1 cellular context compared by ENCODE assay signal in the genomic region with DNA sequence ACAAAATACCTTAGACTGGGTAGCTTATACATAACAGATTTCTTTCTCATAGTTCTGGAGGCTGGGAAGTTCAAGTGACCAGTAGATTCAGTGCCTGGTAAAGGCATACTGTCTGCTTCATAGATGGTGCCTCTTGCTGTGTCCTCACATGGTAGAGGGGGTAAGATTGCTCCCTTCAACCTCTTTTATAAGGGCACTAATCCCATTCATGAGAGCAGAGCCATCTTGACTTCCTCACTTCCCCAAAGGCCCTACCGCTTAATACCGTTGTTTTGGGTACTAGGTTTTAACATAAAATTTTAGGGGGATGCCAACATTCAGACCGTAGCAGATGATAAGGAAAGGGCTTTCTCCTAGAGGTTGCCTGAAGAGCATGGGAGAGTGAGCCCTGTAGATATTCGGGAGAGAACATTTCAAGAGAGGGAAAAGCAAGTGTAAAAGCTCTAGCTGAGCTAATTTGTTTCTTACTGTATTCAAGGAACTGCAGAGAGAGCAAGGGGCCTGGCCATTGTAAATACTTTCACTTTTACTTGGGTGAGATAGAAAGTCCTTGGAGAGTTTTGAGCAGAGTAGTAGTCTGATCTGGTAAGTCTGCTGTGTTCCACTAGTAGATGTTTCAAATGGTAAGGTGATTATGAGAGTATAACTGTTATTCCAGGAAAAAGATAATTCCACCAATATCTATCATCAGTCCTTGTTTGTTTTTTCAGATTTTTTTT.
TF ChIP-seq lines count a peak whose summit lies in the region.

No MANE protein-coding gene starts in this region.

TF ChIP-seq in WTC11, 78 proteins besides CTCF, POLR2A, EP300 and RAD21 (continued from another document):
- TF ChIP-seq, protein P1, sequence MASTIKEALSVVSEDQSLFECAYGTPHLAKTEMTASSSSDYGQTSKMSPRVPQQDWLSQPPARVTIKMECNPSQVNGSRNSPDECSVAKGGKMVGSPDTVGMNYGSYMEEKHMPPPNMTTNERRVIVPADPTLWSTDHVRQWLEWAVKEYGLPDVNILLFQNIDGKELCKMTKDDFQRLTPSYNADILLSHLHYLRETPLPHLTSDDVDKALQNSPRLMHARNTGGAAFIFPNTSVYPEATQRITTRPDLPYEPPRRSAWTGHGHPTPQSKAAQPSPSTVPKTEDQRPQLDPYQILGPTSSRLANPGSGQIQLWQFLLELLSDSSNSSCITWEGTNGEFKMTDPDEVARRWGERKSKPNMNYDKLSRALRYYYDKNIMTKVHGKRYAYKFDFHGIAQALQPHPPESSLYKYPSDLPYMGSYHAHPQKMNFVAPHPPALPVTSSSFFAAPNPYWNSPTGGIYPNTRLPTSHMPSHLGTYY (CRISPR knock-in tag; IDR thresholded peaks at IDR 0.05), result no peak
- TF ChIP-seq, protein P2, sequence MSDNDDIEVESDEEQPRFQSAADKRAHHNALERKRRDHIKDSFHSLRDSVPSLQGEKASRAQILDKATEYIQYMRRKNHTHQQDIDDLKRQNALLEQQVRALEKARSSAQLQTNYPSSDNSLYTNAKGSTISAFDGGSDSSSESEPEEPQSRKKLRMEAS (CRISPR knock-in tag; IDR thresholded peaks at IDR 0.05), result no peak
- TF ChIP-seq, protein P3, sequence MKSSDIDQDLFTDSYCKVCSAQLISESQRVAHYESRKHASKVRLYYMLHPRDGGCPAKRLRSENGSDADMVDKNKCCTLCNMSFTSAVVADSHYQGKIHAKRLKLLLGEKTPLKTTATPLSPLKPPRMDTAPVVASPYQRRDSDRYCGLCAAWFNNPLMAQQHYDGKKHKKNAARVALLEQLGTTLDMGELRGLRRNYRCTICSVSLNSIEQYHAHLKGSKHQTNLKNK (CRISPR knock-in tag; IDR thresholded peaks at IDR 0.05), result no peak
- TF ChIP-seq, protein P4, sequence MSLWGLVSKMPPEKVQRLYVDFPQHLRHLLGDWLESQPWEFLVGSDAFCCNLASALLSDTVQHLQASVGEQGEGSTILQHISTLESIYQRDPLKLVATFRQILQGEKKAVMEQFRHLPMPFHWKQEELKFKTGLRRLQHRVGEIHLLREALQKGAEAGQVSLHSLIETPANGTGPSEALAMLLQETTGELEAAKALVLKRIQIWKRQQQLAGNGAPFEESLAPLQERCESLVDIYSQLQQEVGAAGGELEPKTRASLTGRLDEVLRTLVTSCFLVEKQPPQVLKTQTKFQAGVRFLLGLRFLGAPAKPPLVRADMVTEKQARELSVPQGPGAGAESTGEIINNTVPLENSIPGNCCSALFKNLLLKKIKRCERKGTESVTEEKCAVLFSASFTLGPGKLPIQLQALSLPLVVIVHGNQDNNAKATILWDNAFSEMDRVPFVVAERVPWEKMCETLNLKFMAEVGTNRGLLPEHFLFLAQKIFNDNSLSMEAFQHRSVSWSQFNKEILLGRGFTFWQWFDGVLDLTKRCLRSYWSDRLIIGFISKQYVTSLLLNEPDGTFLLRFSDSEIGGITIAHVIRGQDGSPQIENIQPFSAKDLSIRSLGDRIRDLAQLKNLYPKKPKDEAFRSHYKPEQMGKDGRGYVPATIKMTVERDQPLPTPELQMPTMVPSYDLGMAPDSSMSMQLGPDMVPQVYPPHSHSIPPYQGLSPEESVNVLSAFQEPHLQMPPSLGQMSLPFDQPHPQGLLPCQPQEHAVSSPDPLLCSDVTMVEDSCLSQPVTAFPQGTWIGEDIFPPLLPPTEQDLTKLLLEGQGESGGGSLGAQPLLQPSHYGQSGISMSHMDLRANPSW (CRISPR knock-in tag; conservative IDR thresholded peaks at IDR 0.05; ENCODE audit: low read depth), result no peak
- TF ChIP-seq JAZF1 (CRISPR knock-in tag; IDR thresholded peaks at IDR 0.05) (no peak), RORB (CRISPR knock-in tag; IDR thresholded peaks at IDR 0.05) (no peak), EMX1 (CRISPR knock-in tag; IDR thresholded peaks at IDR 0.05) (no peak), ZNF232 (CRISPR knock-in tag; IDR thresholded peaks at IDR 0.05) (no peak)
- TF ChIP-seq, protein P5, sequence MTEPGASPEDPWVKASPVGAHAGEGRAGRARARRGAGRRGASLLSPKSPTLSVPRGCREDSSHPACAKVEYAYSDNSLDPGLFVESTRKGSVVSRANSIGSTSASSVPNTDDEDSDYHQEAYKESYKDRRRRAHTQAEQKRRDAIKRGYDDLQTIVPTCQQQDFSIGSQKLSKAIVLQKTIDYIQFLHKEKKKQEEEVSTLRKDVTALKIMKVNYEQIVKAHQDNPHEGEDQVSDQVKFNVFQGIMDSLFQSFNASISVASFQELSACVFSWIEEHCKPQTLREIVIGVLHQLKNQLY (CRISPR knock-in tag; IDR thresholded peaks at IDR 0.05), result no peak
- TF ChIP-seq, protein P6, sequence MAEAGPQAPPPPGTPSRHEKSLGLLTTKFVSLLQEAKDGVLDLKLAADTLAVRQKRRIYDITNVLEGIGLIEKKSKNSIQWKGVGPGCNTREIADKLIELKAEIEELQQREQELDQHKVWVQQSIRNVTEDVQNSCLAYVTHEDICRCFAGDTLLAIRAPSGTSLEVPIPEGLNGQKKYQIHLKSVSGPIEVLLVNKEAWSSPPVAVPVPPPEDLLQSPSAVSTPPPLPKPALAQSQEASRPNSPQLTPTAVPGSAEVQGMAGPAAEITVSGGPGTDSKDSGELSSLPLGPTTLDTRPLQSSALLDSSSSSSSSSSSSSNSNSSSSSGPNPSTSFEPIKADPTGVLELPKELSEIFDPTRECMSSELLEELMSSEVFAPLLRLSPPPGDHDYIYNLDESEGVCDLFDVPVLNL (CRISPR knock-in tag; IDR thresholded peaks at IDR 0.05; ENCODE audit: borderline replicate concordance, low read depth), result no peak
- TF ChIP-seq, protein P7, sequence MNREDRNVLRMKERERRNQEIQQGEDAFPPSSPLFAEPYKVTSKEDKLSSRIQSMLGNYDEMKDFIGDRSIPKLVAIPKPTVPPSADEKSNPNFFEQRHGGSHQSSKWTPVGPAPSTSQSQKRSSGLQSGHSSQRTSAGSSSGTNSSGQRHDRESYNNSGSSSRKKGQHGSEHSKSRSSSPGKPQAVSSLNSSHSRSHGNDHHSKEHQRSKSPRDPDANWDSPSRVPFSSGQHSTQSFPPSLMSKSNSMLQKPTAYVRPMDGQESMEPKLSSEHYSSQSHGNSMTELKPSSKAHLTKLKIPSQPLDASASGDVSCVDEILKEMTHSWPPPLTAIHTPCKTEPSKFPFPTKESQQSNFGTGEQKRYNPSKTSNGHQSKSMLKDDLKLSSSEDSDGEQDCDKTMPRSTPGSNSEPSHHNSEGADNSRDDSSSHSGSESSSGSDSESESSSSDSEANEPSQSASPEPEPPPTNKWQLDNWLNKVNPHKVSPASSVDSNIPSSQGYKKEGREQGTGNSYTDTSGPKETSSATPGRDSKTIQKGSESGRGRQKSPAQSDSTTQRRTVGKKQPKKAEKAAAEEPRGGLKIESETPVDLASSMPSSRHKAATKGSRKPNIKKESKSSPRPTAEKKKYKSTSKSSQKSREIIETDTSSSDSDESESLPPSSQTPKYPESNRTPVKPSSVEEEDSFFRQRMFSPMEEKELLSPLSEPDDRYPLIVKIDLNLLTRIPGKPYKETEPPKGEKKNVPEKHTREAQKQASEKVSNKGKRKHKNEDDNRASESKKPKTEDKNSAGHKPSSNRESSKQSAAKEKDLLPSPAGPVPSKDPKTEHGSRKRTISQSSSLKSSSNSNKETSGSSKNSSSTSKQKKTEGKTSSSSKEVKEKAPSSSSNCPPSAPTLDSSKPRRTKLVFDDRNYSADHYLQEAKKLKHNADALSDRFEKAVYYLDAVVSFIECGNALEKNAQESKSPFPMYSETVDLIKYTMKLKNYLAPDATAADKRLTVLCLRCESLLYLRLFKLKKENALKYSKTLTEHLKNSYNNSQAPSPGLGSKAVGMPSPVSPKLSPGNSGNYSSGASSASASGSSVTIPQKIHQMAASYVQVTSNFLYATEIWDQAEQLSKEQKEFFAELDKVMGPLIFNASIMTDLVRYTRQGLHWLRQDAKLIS (CRISPR knock-in tag; IDR thresholded peaks at IDR 0.05; ENCODE audit: borderline replicate concordance), result no peak
